Comparison of ENCODE assay signal across 9 cellular contexts in genomic region chr10:104120512-104120902, GRCh38. TPM values are rescaled to one million over a fixed set of nuclear protein-coding genes. Genes with fewer than 3 reads are reported as not detected.
A peak's percentile ranks its signal among the peaks of the same experiment; 100 is the strongest.
DNase-seq lines count a peak whose midpoint lies in the region; ATAC-seq and TF ChIP-seq lines count a peak whose summit lies in the region.
"Had no signal": no experiment of that assay in that cellular context is flagged by ENCODE, and none has a peak within 500 bp of the region (broad histone marks: within the 10 kb centered on the region; RNA-seq: fewer than 3 reads in every experiment).

No MANE protein-coding gene starts in this region.

- H3K4me1 Mint-ChIP-seq in chondrocyte (ENCODE audit: low read depth) = peaks cover 27% of the 10 kb centered on the region
- peaks cover 9 to 39% (median 32%) of the 10 kb centered on the region in 7 donors for H3K4me1 Mint-ChIP-seq in naive thymus-derived CD4-positive, alpha-beta T cell

- peaks cover 29% of the 10 kb centered on the region for H3K4me1 ChIP-seq in Karpas-422 (ENCODE audit: low read length)
- H3K4me1 ChIP-seq in naive thymus-derived CD4-positive, alpha-beta T cell (ENCODE audit: control insufficient read depth in 2 of 2, insufficient read depth in 2 of 2, low read length in 2 of 2) = peaks cover 13 to 18% of the 10 kb centered on the region in 2 donors

- DNase-seq in AG09309 (ENCODE audit: low read depth) (no peak), Karpas-422 (no peak), chondrocyte (ENCODE audit: low spot score) (no peak), superior temporal gyrus (ENCODE audit: extremely low spot score) (no peak), NCI-H2107 (lab: John Stamatoyannopoulos, UW) (no peak)
- no peak for DNase-seq in naive thymus-derived CD4-positive, alpha-beta T cell
- DNase-seq: NCI-H1930 had no signal

- POLR2A ChIA-PET in naive thymus-derived CD4-positive, alpha-beta T cell (lab: Charles Lee) = interaction anchor here (0.6 to 3.2 kb wide), 19 partner anchors 8 to 536 kb away, joined by 3 to 23 read pairs (median 5); partner anchors contain the start of gene SLK

- no peak for ATAC-seq in naive thymus-derived CD4-positive, alpha-beta T cell
- ATAC-seq in HG03469 (IDR thresholded peaks at IDR 0.05; ENCODE audit: unreplicated experiment) = no peak
- no peak for ATAC-seq in HG02623 (IDR thresholded peaks at IDR 0.05; ENCODE audit: unreplicated experiment)

- H4K20me1 ChIP-seq in Karpas-422 (ENCODE audit: insufficient read depth, low read depth, low read length) = no peaks in the 10 kb centered on the region

- H2AFZ ChIP-seq in Karpas-422 (ENCODE audit: low read length) = peak overlapping the region; percentile 94

- CTCF ChIA-PET in naive thymus-derived CD4-positive, alpha-beta T cell (lab: Charles Lee) = interaction anchor here (0.8 to 2.7 kb wide), 4 partner anchors 20 to 233 kb away, joined by 3 to 15 read pairs (median 3); no protein-coding TSS in a partner anchor

- no peak overlapping the region for H3K27ac ChIP-seq in Karpas-422 (ENCODE audit: low read length)
- H3K27ac ChIP-seq in naive thymus-derived CD4-positive, alpha-beta T cell (ENCODE audit: low read depth, low read length) = peak overlapping the region; percentile 99

- TF ChIP-seq CTCF in AG09309 (IDR thresholded peaks at IDR 0.05; ENCODE audit: control insufficient read depth, insufficient read depth, low read depth, low read length, missing control alignments) = no peak
- TF ChIP-seq CTCF in chondrocyte (IDR thresholded peaks at IDR 0.05) = no peak

- no peaks in the 10 kb centered on the region for H3K9me2 ChIP-seq in Karpas-422 (replicated peaks; ENCODE audit: insufficient read depth, low read length)

- no peaks in the 10 kb centered on the region; the same call in 1 of the 2 replicates for H3K79me2 ChIP-seq in Karpas-422 (ENCODE audit: low read length)

- H3K4me3 ChIP-seq in AG09309 (ENCODE audit: control insufficient read depth, low read depth, low read length) (peak overlapping the region; percentile 69; the same call in 1 of the 2 replicates), Karpas-422 (ENCODE audit: low read length) (peak overlapping the region; percentile 72)
- H3K4me3 ChIP-seq in naive thymus-derived CD4-positive, alpha-beta T cell (ENCODE audit: low read length) = peak overlapping the region; percentile 88

- H3K27me3 ChIP-seq in Karpas-422 (ENCODE audit: low read length) = no peaks in the 10 kb centered on the region
- H3K27me3 ChIP-seq in naive thymus-derived CD4-positive, alpha-beta T cell (ENCODE audit: control insufficient read depth in 2 of 2, insufficient read depth in 2 of 2, low read length in 2 of 2) = no peaks in the 10 kb centered on the region

- peak overlapping the region; percentile 90 for H3K4me2 ChIP-seq in Karpas-422 (ENCODE audit: low read depth, low read length, poor library complexity, severe bottlenecking)

- H3K36me3 ChIP-seq in Karpas-422 (ENCODE audit: insufficient read depth, low read length) = no peaks in the 10 kb centered on the region
- peaks cover 0 to 4% (median 0%) of the 10 kb centered on the region in 3 experiments for H3K36me3 ChIP-seq in naive thymus-derived CD4-positive, alpha-beta T cell (ENCODE audit: control insufficient read depth in 2 of 3, insufficient read depth in 3 of 3, low read length in 3 of 3)

- H3K9me3 ChIP-seq in Karpas-422 (ENCODE audit: low read length) = no peaks in the 10 kb centered on the region
- H3K9me3 ChIP-seq in naive thymus-derived CD4-positive, alpha-beta T cell (ENCODE audit: control insufficient read depth in 2 of 3, low read length in 3 of 3) = no peaks in the 10 kb centered on the region

- peak overlapping the region; percentile 76 for H3K9ac ChIP-seq in Karpas-422 (ENCODE audit: low read length)

- peaks cover 3% of the 10 kb centered on the region for H3K36me3 Mint-ChIP-seq in chondrocyte (ENCODE audit: low read depth)
- H3K36me3 Mint-ChIP-seq in naive thymus-derived CD4-positive, alpha-beta T cell = peaks cover 0 to 6% (median 3%) of the 10 kb centered on the region in 5 donors

- no peaks in the 10 kb centered on the region for H3K9me3 Mint-ChIP-seq in chondrocyte (ENCODE audit: low read depth)
- no peaks in the 10 kb centered on the region for H3K9me3 Mint-ChIP-seq in naive thymus-derived CD4-positive, alpha-beta T cell

- H3K27ac Mint-ChIP-seq in chondrocyte (ENCODE audit: unreplicated experiment) = peak overlapping the region; percentile 99
- peak overlapping the region; percentile 95 to 100 (median 99) for H3K27ac Mint-ChIP-seq in naive thymus-derived CD4-positive, alpha-beta T cell

- no peaks in the 10 kb centered on the region for H3K27me3 Mint-ChIP-seq in chondrocyte (ENCODE audit: low read depth)
- H3K27me3 Mint-ChIP-seq in naive thymus-derived CD4-positive, alpha-beta T cell = peaks cover 0 to 12% (median 0%) of the 10 kb centered on the region in 5 donors

- H3K4me3 Mint-ChIP-seq in chondrocyte (ENCODE audit: unreplicated experiment) = peak overlapping the region; percentile 91
- H3K4me3 Mint-ChIP-seq in naive thymus-derived CD4-positive, alpha-beta T cell = peak overlapping the region; percentile 88 to 97 (median 96)

- intact Hi-C loops in naive thymus-derived CD4-positive, alpha-beta T cell (cut with micrococcal nuclease) = loop anchor here (2.0 to 10.0 kb wide), 9 partner anchors 38 to 1726 kb away; partner anchors contain the start of genes CFAP58 (in 1 of the 2), ITPRIP (in 1 of the 2), NFKB2 (in 1 of the 2) and TAF5 (in 1 of the 2)

RNA-seq across cellular contexts. Expression of gene SFR1, which starts 1.5 kb away (rescaled TPM):
- 2.0 and 4.3 TPM in 2 replicates for total RNA-seq in Karpas-422 (2014; rRNA removed; shearing (Covaris generic); ENCODE audit: low replicate concordance)
- total RNA-seq in chondrocyte = 3.7 to 5.5 TPM (median 4.6 TPM) in 3 replicates
- 10 to 100 TPM; 12.0 to 15.3 (median 14.2) TPM for total RNA-seq in naive thymus-derived CD4-positive, alpha-beta T cell
- polyA plus RNA-seq in naive thymus-derived CD4-positive, alpha-beta T cell = 10 to 100 TPM; 10.1 to 19.8 TPM

RNA-seq across cellular contexts. Expression of gene COL17A1, which starts 34.8 kb away (rescaled TPM):
- total RNA-seq in Karpas-422 (2014; rRNA removed; shearing (Covaris generic); ENCODE audit: low replicate concordance) = not detected in 2 replicates
- not detected in 3 replicates for total RNA-seq in chondrocyte
- total RNA-seq in naive thymus-derived CD4-positive, alpha-beta T cell = not detected
- not detected for polyA plus RNA-seq in naive thymus-derived CD4-positive, alpha-beta T cell
